In genomic region chr11:16879690-16880089, GRCh38 we compare ENCODE assay signal across 24 cellular contexts.
A peak's percentile ranks its signal among the peaks of the same experiment; 100 is the strongest.
DNase-seq lines count a peak whose midpoint lies in the region; ATAC-seq and TF ChIP-seq lines count a peak whose summit lies in the region.
"Had no signal": no experiment of that assay in that cellular context is flagged by ENCODE, and none has a peak within 500 bp of the region (broad histone marks: within the 10 kb centered on the region; RNA-seq: fewer than 3 reads in every experiment).

No MANE protein-coding gene starts in this region.

- no peak overlapping the region for H2AK5ac ChIP-seq in trophoblast cell (ENCODE audit: low read length)

- no peak overlapping the region for H4K12ac ChIP-seq in trophoblast cell (ENCODE audit: low read depth, low read length)

- H3K4me3 ChIP-seq in right atrium auricular region (no peak overlapping the region), esophagus (ENCODE audit: low read depth in 1 of 2, low read length in 2 of 2) (no peak overlapping the region), trophoblast cell (ENCODE audit: low read depth, low read length) (no peak overlapping the region), adrenal gland (no peak overlapping the region)
- H3K4me3 ChIP-seq: A549, BLaER1, GM12878, MG63, Peyer's patch, SK-N-MC had no signal

- DNase-seq in right atrium auricular region (ENCODE audit: low spot score) (no peak), cardiac septum (ENCODE audit: low spot score) (no peak), trophoblast cell (no peak), adrenal gland (no peak), SK-N-DZ (ENCODE audit: low spot score) (no peak), GM19238 (ENCODE audit: insufficient read length, low spot score) (no peak)
- DNase-seq: CD8-positive, alpha-beta T cell; DMS53; EL; HFFc6; IMR-90; MG63; NCI-H1092; NCI-H1436 treated with DMSO at 0.1 percent for 48 hours; NCI-H2029 treated with DMSO at 0.1 percent for 48 hours; NCI-H2171; Peyer's patch had no signal

- no peak overlapping the region for H2BK12ac ChIP-seq in trophoblast cell (ENCODE audit: low read length)

- no peak overlapping the region for H3K14ac ChIP-seq in trophoblast cell (ENCODE audit: low read length)

- H4K91ac ChIP-seq in trophoblast cell (ENCODE audit: low read depth, low read length), result peak overlapping the region; percentile 39

- H2AFZ ChIP-seq in trophoblast cell (ENCODE audit: insufficient read depth, low read length, poor library complexity), result no peak overlapping the region

- peak overlapping the region; percentile 19 for H3K4ac ChIP-seq in trophoblast cell (ENCODE audit: low read depth, low read length)

- peaks cover 5% of the 10 kb centered on the region for H3K79me2 ChIP-seq in trophoblast cell (ENCODE audit: control insufficient read depth, insufficient read depth, low read length, poor library complexity)

- 91 to 94% methylated on average over 2 of the region's 2 CpGs for WGBS in esophagus, 2 donors
- WGBS in trophoblast cell (ENCODE audit: extremely low coverage, insufficient coverage, insufficient read length), result no CpG with 5 or more reads among the region's 2 CpGs
- 85 to 97% (median 94%) methylated on average over 2 of the region's 2 CpGs for WGBS in adrenal gland, 4 donors

- H3K9me3 ChIP-seq in right atrium auricular region, result no peaks in the 10 kb centered on the region
- no peaks in the 10 kb centered on the region for H3K9me3 ChIP-seq in esophagus (ENCODE audit: control insufficient read depth in 2 of 2, insufficient read depth in 1 of 2, low read depth in 1 of 2, low read length in 1 of 2)
- H3K9me3 ChIP-seq in trophoblast cell (ENCODE audit: insufficient read depth, low read depth, low read length), result no peaks in the 10 kb centered on the region
- no peaks in the 10 kb centered on the region for H3K9me3 ChIP-seq in adrenal gland (replicated peaks in 1 of 3)
- H3K9me3 ChIP-seq: A549, BLaER1, MG63, Peyer's patch had no signal

- TF ChIP-seq CTCF in right atrium auricular region (IDR thresholded peaks at IDR 0.05), result no peak
- TF ChIP-seq CTCF in adrenal gland (IDR thresholded peaks at IDR 0.05), result no peak

- H3K23ac ChIP-seq in trophoblast cell (ENCODE audit: low read length), result no peak overlapping the region

- H3K4me2 ChIP-seq in trophoblast cell (ENCODE audit: low read length), result no peak overlapping the region
- H3K4me2 ChIP-seq: A549, BLaER1 had no signal

- no peak overlapping the region for H2BK5ac ChIP-seq in trophoblast cell (ENCODE audit: low read depth, low read length, poor library complexity)

- no peak overlapping the region for H4K8ac ChIP-seq in trophoblast cell (ENCODE audit: low read depth, low read length)

- no peak overlapping the region for H2BK120ac ChIP-seq in trophoblast cell (ENCODE audit: insufficient read depth, low read length, poor library complexity)

- no peaks in the 10 kb centered on the region for H3K36me3 ChIP-seq in right atrium auricular region
- no peaks in the 10 kb centered on the region for H3K36me3 ChIP-seq in esophagus (ENCODE audit: control insufficient read depth in 2 of 2, insufficient read depth in 2 of 2, low read length in 1 of 2)
- no peaks in the 10 kb centered on the region for H3K36me3 ChIP-seq in trophoblast cell (ENCODE audit: control insufficient read depth in 1 of 2, insufficient read depth in 2 of 2, low read length in 2 of 2)
- H3K36me3 ChIP-seq in adrenal gland (replicated peaks in 1 of 2), result no peaks in the 10 kb centered on the region
- H3K36me3 ChIP-seq: BLaER1, MG63, Peyer's patch had no signal

- H3K27me3 ChIP-seq in right atrium auricular region (no peaks in the 10 kb centered on the region), esophagus (ENCODE audit: control insufficient read depth in 1 of 2, insufficient read depth in 2 of 2, low read length in 2 of 2) (no peaks in the 10 kb centered on the region), trophoblast cell (ENCODE audit: insufficient read depth, low read length) (no peaks in the 10 kb centered on the region), adrenal gland (no peaks in the 10 kb centered on the region)
- H3K27me3 ChIP-seq: BLaER1, MG63, Peyer's patch had no signal

- H3K4me1 ChIP-seq in right atrium auricular region, result peaks cover 0 to 58% of the 10 kb centered on the region in 2 donors
- peaks cover 0 to 14% of the 10 kb centered on the region in 2 donors for H3K4me1 ChIP-seq in esophagus (ENCODE audit: control insufficient read depth in 2 of 2, insufficient read depth in 2 of 2, low read length in 1 of 2)
- H3K4me1 ChIP-seq in trophoblast cell (ENCODE audit: control insufficient read depth in 1 of 2, insufficient read depth in 2 of 2, low read length in 2 of 2), result peaks cover 30 to 43% of the 10 kb centered on the region in 2 experiments
- peaks cover 15 to 20% of the 10 kb centered on the region in 2 donors for H3K4me1 ChIP-seq in adrenal gland (replicated peaks in 1 of 2)
- H3K4me1 ChIP-seq: BLaER1, Peyer's patch had no signal

- intact Hi-C loops in cardiac septum (cut with DNase I), result loop anchor here (2.0 to 10.0 kb wide), 2 partner anchors 55 to 59 kb away; no protein-coding TSS in a partner anchor
- intact Hi-C loops in adrenal gland (cut with DNase I), result loop anchor here (5.0 to 10.0 kb wide), 2 partner anchors 55 to 57 kb away; no protein-coding TSS in a partner anchor

- peaks cover 38% of the 10 kb centered on the region for H3K79me1 ChIP-seq in trophoblast cell (ENCODE audit: low read length)

- TF ChIP-seq POLR2A in adrenal gland (IDR thresholded peaks at IDR 0.05), result no peak

- no peak for ATAC-seq in GM18519 (IDR thresholded peaks at IDR 0.05; ENCODE audit: low FRiP score, unreplicated experiment)
- ATAC-seq: A549; CD8-positive, alpha-beta T cell; GM12878 had no signal

- H3K9ac ChIP-seq in trophoblast cell (ENCODE audit: low read length), result no peak overlapping the region
- H3K9ac ChIP-seq: BLaER1 had no signal

- peak overlapping the region; percentile 40 for H3K18ac ChIP-seq in trophoblast cell (ENCODE audit: low read length)

- H3K27ac ChIP-seq in right atrium auricular region, result peak overlapping the region; percentile 4 to 58
- peak overlapping the region; percentile 83 to 88 for H3K27ac ChIP-seq in esophagus (ENCODE audit: low read depth in 2 of 2, low read length in 1 of 2)
- no peak overlapping the region for H3K27ac ChIP-seq in trophoblast cell (ENCODE audit: low read depth, low read length)
- no peak overlapping the region for H3K27ac ChIP-seq in adrenal gland
- H3K27ac ChIP-seq: A549, BLaER1, HL-60, Peyer's patch, SK-N-MC had no signal

Comparison
In these comparisons a context has a peak if more than half of its experiments do, and no peak if none do; other contexts are left out.
1. H3K27ac ChIP-seq: peak in right atrium auricular region (2 of 2) and esophagus (2 of 2); none in trophoblast cell (single experiment) and adrenal gland (0 of 5).